In the genomic region with DNA sequence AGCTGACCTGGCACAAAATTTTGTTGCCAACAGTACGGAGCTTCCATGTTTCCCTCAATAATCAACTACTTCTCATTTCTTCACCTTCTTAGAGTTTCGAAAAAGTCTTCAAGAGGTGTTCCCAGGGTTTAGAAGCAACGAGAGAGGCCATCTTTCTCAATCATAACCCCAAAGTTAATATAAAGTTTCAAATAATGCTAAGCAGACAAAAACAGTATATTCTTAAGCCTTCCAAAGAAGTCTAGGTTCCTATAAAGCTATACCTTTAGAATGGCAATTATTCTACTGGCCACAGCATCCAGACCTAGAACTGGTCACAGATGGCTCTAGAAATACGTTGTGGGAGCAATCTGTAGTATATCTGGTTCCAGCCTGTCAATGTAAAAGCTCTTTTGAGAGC, we compare ENCODE assay signal across 20 cellular contexts. TPM values are rescaled to one million over a fixed set of nuclear protein-coding genes. Genes with fewer than 3 reads are reported as not detected.
DNase-seq lines count a peak whose midpoint lies in the region; ATAC-seq and TF ChIP-seq lines count a peak whose summit lies in the region.
"Had no signal": no experiment of that assay in that cellular context is flagged by ENCODE, and none has a peak within 500 bp of the region (broad histone marks: within the 10 kb centered on the region; RNA-seq: fewer than 3 reads in every experiment).

No MANE protein-coding gene starts in this region.

- H3K4me1 ChIP-seq in CD8-positive, alpha-beta memory T cell (ENCODE audit: insufficient read depth, low read length), result peaks cover 89% of the 10 kb centered on the region

- H3K9me3 Mint-ChIP-seq in activated naive CD4-positive, alpha-beta T cell treated with anti-CD3 and anti-CD28 coated beads for 36 hours, result no peaks in the 10 kb centered on the region
- no peaks in the 10 kb centered on the region for H3K9me3 Mint-ChIP-seq in CD8-positive, alpha-beta memory T cell
- peaks cover 0 to 4% (median 0%) of the 10 kb centered on the region in 5 experiments for H3K9me3 Mint-ChIP-seq in brain
- no peaks in the 10 kb centered on the region for H3K9me3 Mint-ChIP-seq in progenitor cell of endocrine pancreas (ENCODE audit: low read depth)
- H3K9me3 Mint-ChIP-seq: stimulated activated naive B cell treated with anti-CD40 and anti-IgM and Interleukin-4, amounts not matched to agents 10 μg/mL and 1 μg/mL and 100 μg/mL, for 72 hours had no signal

- H3K27me3 Mint-ChIP-seq in activated naive CD4-positive, alpha-beta T cell treated with anti-CD3 and anti-CD28 coated beads for 36 hours (ENCODE audit: low read depth), result no peaks in the 10 kb centered on the region
- H3K27me3 Mint-ChIP-seq in CD8-positive, alpha-beta memory T cell, result no peaks in the 10 kb centered on the region
- H3K27me3 Mint-ChIP-seq in brain (no peaks in the 10 kb centered on the region), progenitor cell of endocrine pancreas (no peaks in the 10 kb centered on the region)
- H3K27me3 Mint-ChIP-seq: stimulated activated naive B cell treated with anti-CD40 and anti-IgM and Interleukin-4, amounts not matched to agents 10 μg/mL and 1 μg/mL and 100 μg/mL, for 72 hours had no signal

- no peak overlapping the region for H3K4me3 Mint-ChIP-seq in activated naive CD4-positive, alpha-beta T cell treated with anti-CD3 and anti-CD28 coated beads for 36 hours
- peak overlapping the region in 6 of 7 donors; percentile 33 to 61 (median 59) for H3K4me3 Mint-ChIP-seq in CD8-positive, alpha-beta memory T cell
- H3K4me3 Mint-ChIP-seq in brain (no peak overlapping the region), progenitor cell of endocrine pancreas (ENCODE audit: low read depth) (no peak overlapping the region)
- H3K4me3 Mint-ChIP-seq: stimulated activated naive B cell treated with anti-CD40 and anti-IgM and Interleukin-4, amounts not matched to agents 10 μg/mL and 1 μg/mL and 100 μg/mL, for 72 hours had no signal

- H3K36me3 ChIP-seq in CD8-positive, alpha-beta memory T cell (ENCODE audit: insufficient read depth, low read length), result peaks cover 70% of the 10 kb centered on the region
- H3K36me3 ChIP-seq: ovary had no signal

- no peak for DNase-seq in activated naive CD4-positive, alpha-beta T cell treated with anti-CD3 and anti-CD28 coated beads for 36 hours
- DNase-seq in activated naive CD4-positive, alpha-beta T cell treated with Interleukin-2 at 50 U/mL for 16 hours, result no peak
- DNase-seq in CD8-positive, alpha-beta memory T cell, result no peak
- DNase-seq in progenitor cell of endocrine pancreas (ENCODE audit: low spot score, unreplicated experiment) (no peak), SHP77 treated with DMSO at 0.1 percent for 48 hours (lab: John Stamatoyannopoulos, UW) (no peak), NCI-H2029 treated with DMSO at 0.1 percent for 48 hours (lab: John Stamatoyannopoulos, UW) (no peak)
- DNase-seq: activated CD4-positive, CD25-positive, alpha-beta regulatory T cell treated with anti-CD3 and anti-CD28 coated beads, Interleukin-2, amount 50 U/mL, for 72 hours; DMS53; GDM1; head of caudate nucleus; mammary epithelial cell; NCI-H1105 treated with DMSO at 0.1 percent for 48 hours; NCI-H2081 treated with DMSO at 0.1 percent for 48 hours; ovary; stimulated activated CD4-positive, alpha-beta T cell treated with anti-CD3 and anti-CD28 coated beads, Interleukin-4, amount 100 ng/mL, for 1 hour; stimulated activated naive B cell treated with anti-CD40 and anti-IgM and Interleukin-4, amounts not matched to agents 10 μg/mL and 1 μg/mL and 100 μg/mL, for 72 hours had no signal

- TF ChIP-seq CTCF in brain (conservative IDR thresholded peaks at IDR 0.05), result no peak
- TF ChIP-seq CTCF in progenitor cell of endocrine pancreas (IDR thresholded peaks at IDR 0.05; ENCODE audit: unreplicated experiment), result no peak

- CTCF ChIA-PET in activated naive CD4-positive, alpha-beta T cell treated with anti-CD3 and anti-CD28 coated beads for 36 hours (lab: Charles Lee), result interaction anchor here (0.7 to 1.1 kb wide), 2 partner anchors 14 to 18 kb away, joined by 3 to 4 read pairs; no protein-coding TSS in a partner anchor
- CTCF ChIA-PET in CD8-positive, alpha-beta memory T cell (lab: Charles Lee), result interaction anchor here (0.7 to 3.1 kb wide), 2 partner anchors 12 to 85 kb away, joined by 3 to 13 read pairs; no protein-coding TSS in a partner anchor

- intact Hi-C loops in activated naive CD4-positive, alpha-beta T cell treated with anti-CD3 and anti-CD28 coated beads for 36 hours (cut with micrococcal nuclease), result no loop called here

- peak overlapping the region; percentile 1 for H3K27ac Mint-ChIP-seq in activated naive CD4-positive, alpha-beta T cell treated with anti-CD3 and anti-CD28 coated beads for 36 hours
- H3K27ac Mint-ChIP-seq in CD8-positive, alpha-beta memory T cell, result peak overlapping the region; percentile 14 to 73 (median 52)
- H3K27ac Mint-ChIP-seq in brain, result peak overlapping the region in 3 of 5 experiments; percentile 49 to 60 (median 49)
- peak overlapping the region; percentile 33 for H3K27ac Mint-ChIP-seq in progenitor cell of endocrine pancreas

- H3K4me3 ChIP-seq in CD8-positive, alpha-beta memory T cell (ENCODE audit: low read length), result no peak overlapping the region
- H3K4me3 ChIP-seq: ovary, thoracic aorta, vagina had no signal

- peaks cover 69% of the 10 kb centered on the region for H3K36me3 Mint-ChIP-seq in activated naive CD4-positive, alpha-beta T cell treated with anti-CD3 and anti-CD28 coated beads for 36 hours (ENCODE audit: low read depth)
- peaks cover 12 to 92% (median 32%) of the 10 kb centered on the region in 3 donors for H3K36me3 Mint-ChIP-seq in CD8-positive, alpha-beta memory T cell
- H3K36me3 Mint-ChIP-seq in brain (peaks cover 94% of the 10 kb centered on the region), progenitor cell of endocrine pancreas (ENCODE audit: insufficient read depth) (peaks cover 27% of the 10 kb centered on the region)

- no peaks in the 10 kb centered on the region for H3K27me3 ChIP-seq in CD8-positive, alpha-beta memory T cell (ENCODE audit: insufficient read depth, low read length, poor library complexity, severe bottlenecking)
- H3K27me3 ChIP-seq: ovary, vagina had no signal

- ATAC-seq in GM18868 (IDR thresholded peaks at IDR 0.05; ENCODE audit: unreplicated experiment), result no peak
- ATAC-seq: stimulated activated naive B cell treated with anti-CD40 and anti-IgM and Interleukin-4, amounts not matched to agents 10 μg/mL and 1 μg/mL and 100 μg/mL, for 72 hours had no signal

- POLR2A ChIA-PET in CD8-positive, alpha-beta memory T cell (lab: Charles Lee), result interaction anchor here (0.6 to 0.9 kb wide), 2 partner anchors 11 to 15 kb away, joined by 5 to 6 read pairs; no protein-coding TSS in a partner anchor

- no peak overlapping the region for H3K27ac ChIP-seq in CD8-positive, alpha-beta memory T cell (ENCODE audit: low read depth, low read length)
- H3K27ac ChIP-seq: ovary, vagina had no signal

- no peaks in the 10 kb centered on the region for H3K9me3 ChIP-seq in CD8-positive, alpha-beta memory T cell (ENCODE audit: low read length)
- H3K9me3 ChIP-seq: ovary, thoracic aorta, vagina had no signal

- peaks cover 86% of the 10 kb centered on the region for H3K4me1 Mint-ChIP-seq in activated naive CD4-positive, alpha-beta T cell treated with anti-CD3 and anti-CD28 coated beads for 36 hours (ENCODE audit: low read depth)
- H3K4me1 Mint-ChIP-seq in CD8-positive, alpha-beta memory T cell, result peaks cover 84 to 95% (median 95%) of the 10 kb centered on the region in 3 donors
- peaks cover 87% of the 10 kb centered on the region for H3K4me1 Mint-ChIP-seq in brain
- peaks cover 4% of the 10 kb centered on the region for H3K4me1 Mint-ChIP-seq in progenitor cell of endocrine pancreas (ENCODE audit: low read depth)

RNA-seq across cellular contexts. Expression of a gene that starts 16.9 kb away (rescaled TPM):
- 100 to 1,000 TPM; 274 to 279 TPM for total RNA-seq in activated naive CD4-positive, alpha-beta T cell treated with anti-CD3 and anti-CD28 coated beads for 36 hours
- 100 to 1,000 TPM; 187 to 189 TPM for total RNA-seq in CD8-positive, alpha-beta memory T cell
- 85.6 TPM for polyA plus RNA-seq in CD8-positive, alpha-beta memory T cell
- polyA plus RNA-seq in brain (ENCODE audit: insufficient read depth, low read depth, low replicate concordance), result 46.3 TPM
- total RNA-seq in progenitor cell of endocrine pancreas, result 181 and 188 TPM in 2 replicates

Comparison
In these comparisons a context has a peak if more than half of its experiments do, and no peak if none do; other contexts are left out.
1. H3K27ac Mint-ChIP-seq: peak in every context shown above with its lines; median percentile 52 in CD8-positive, alpha-beta memory T cell; 49 in brain; 33 in progenitor cell of endocrine pancreas; 1 in activated naive CD4-positive, alpha-beta T cell treated with anti-CD3 and anti-CD28 coated beads for 36 hours.
2. H3K4me3 Mint-ChIP-seq: peak in CD8-positive, alpha-beta memory T cell (6 of 7); none in activated naive CD4-positive, alpha-beta T cell treated with anti-CD3 and anti-CD28 coated beads for 36 hours (single experiment), brain (0 of 5) and progenitor cell of endocrine pancreas (single experiment).